In genomic region chr11:69716891-69717747, GRCh38 we compare ENCODE assay signal across 2 cellular contexts.
TF ChIP-seq lines count a peak whose summit lies in the region.

No MANE protein-coding gene starts in this region.

TF ChIP-seq in HEK293, 187 proteins besides CTCF, POLR2A, EP300 and RAD21:
- TF ChIP-seq ZFHX2 (tag by site-specific recombination; conservative IDR thresholded peaks at IDR 0.05) (peak; percentile 38; the same call in 1 of the 2 replicates), OSR2 (tag by site-specific recombination; IDR thresholded peaks at IDR 0.05) (no peak), ZNF114 (tag by site-specific recombination; IDR thresholded peaks at IDR 0.05) (no peak), EGR2 (tag by site-specific recombination; IDR thresholded peaks at IDR 0.05; ENCODE audit: low read depth) (peak; percentile 76), BCL6B (tag by site-specific recombination; IDR thresholded peaks at IDR 0.05) (no peak), ZNF366 (tag by site-specific recombination; conservative IDR thresholded peaks at IDR 0.05) (0 out of 2 replicates have a peak, but pooled peaks have one; percentile 28), WT1 (tag by site-specific recombination; IDR thresholded peaks at IDR 0.05) (peak; percentile 48), ZNF398 (tag by site-specific recombination; IDR thresholded peaks at IDR 0.05) (peak; percentile 68), PBX3 (CRISPR knock-in tag; IDR thresholded peaks at IDR 0.05) (no peak), ZNF596 (tag by site-specific recombination; IDR thresholded peaks at IDR 0.05) (no peak), TCF7L2 (IDR thresholded peaks at IDR 0.05; ENCODE audit: borderline replicate concordance, low read depth, low read length) (no peak), ZNF518A (tag by site-specific recombination; conservative IDR thresholded peaks at IDR 0.05; ENCODE audit: low read depth) (no peak), SP3 (tag by site-specific recombination; IDR thresholded peaks at IDR 0.05) (peak; percentile 35; the same call in 1 of the 2 replicates)
TF ChIP-seq in HEK293: peak in this region for 6.

TF ChIP-seq in H1, 55 proteins besides CTCF, POLR2A, EP300 and RAD21:
- TF ChIP-seq PHF8 (conservative IDR thresholded peaks at IDR 0.05; ENCODE audit: low read depth, low read length) (no peak), KDM1A (IDR thresholded peaks at IDR 0.05; ENCODE audit: borderline replicate concordance, low read length) (peak; percentile 34; the same call in 1 of the 2 replicates), CREB1 (IDR thresholded peaks at IDR 0.05) (no peak), USF2 (IDR thresholded peaks at IDR 0.05; ENCODE audit: low read length) (no peak)
TF ChIP-seq in H1: peak in this region for 1.
